Comparison of ENCODE assay signal across 8 cellular contexts in the genomic region with DNA sequence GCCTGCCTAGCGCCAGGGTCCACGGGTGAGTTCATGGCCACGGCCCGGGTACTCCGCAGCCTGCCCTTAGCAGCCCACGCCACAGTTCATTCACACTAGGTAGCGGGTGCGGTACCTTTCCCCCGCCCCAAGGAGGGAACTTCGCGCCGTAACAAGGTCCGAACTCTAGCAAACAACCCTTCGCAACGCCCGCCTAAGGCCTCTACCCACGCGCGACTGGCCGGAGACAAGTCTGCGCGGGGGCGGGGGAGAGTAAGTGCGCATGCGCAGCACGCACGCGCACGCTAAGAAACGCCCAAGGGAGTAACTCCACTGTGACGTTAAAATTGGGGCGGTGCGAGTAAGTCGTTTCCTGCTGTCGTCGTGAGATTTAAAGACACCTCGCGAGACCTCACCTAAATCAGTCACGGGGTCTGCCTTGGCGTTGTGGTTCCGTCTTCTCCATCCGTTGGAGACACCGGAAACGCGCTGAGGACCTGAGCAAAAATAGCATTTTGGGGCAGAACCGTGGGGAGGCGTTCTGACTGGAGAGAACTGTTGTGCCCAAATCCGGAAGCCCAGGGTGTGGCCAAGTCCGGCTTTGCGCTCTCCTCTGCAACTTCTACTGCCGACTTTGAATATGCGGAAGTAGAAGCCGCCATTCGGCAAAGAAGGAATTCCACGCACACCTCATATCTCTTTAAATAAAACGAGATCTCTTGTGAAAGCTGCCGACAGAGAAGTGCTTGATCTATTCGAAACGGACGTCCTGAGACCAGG. TPM values are rescaled to one million over a fixed set of nuclear protein-coding genes. Genes with fewer than 3 reads are reported as not detected.
DNase-seq lines count a peak whose midpoint lies in the region; ATAC-seq and TF ChIP-seq lines count a peak whose summit lies in the region.

TSS of gene RAPGEF6 (minus strand) at position 234 of the 759 bp plus-strand sequence. CDS start at position 35, 199 bp downstream.

- H3K27ac Mint-ChIP-seq in nephron progenitor cell: peak within 1 kb of the TSS; percentile 99
- H3K27ac Mint-ChIP-seq in stimulated activated naive CD8-positive, alpha-beta T cell treated with anti-CD3 and anti-CD28 coated beads, Interleukin-15, amount 100 ng/mL, for 72 hours: peak within 1 kb of the TSS; percentile 99

- peaks cover 19% of the 10 kb centered on the region for H3F3A ChIP-seq in MM.1S (ENCODE audit: insufficient read depth, low read length)

- peak within 1 kb of the TSS; percentile 97 for H3K4me3 Mint-ChIP-seq in nephron progenitor cell
- H3K4me3 Mint-ChIP-seq in stimulated activated naive CD8-positive, alpha-beta T cell treated with anti-CD3 and anti-CD28 coated beads, Interleukin-15, amount 100 ng/mL, for 72 hours: peak within 1 kb of the TSS; percentile 94 to 99

- H3K9me2 ChIP-seq in MM.1S (replicated peaks; ENCODE audit: insufficient read depth, low read length): no peaks in the 10 kb centered on the region

- H3K27me3 ChIP-seq in HAP-1 (ENCODE audit: low read depth) (no peaks in the 10 kb centered on the region), MM.1S (replicated peaks; ENCODE audit: insufficient read depth, low read length) (no peaks in the 10 kb centered on the region)

- peak within 1 kb of the TSS; percentile 98 for H3K4me2 ChIP-seq in MM.1S (ENCODE audit: low read depth, low read length)

- H2AFZ ChIP-seq in MM.1S (ENCODE audit: low read length): peak within 1 kb of the TSS; percentile 56

- H3K4me3 ChIP-seq in HAP-1 (peak within 1 kb of the TSS; percentile 80), MM.1S (ENCODE audit: low read length) (peak within 1 kb of the TSS; percentile 79)

- H4K20me1 ChIP-seq in MM.1S (ENCODE audit: insufficient read depth, low read length): 0 out of 2 replicates have a peak, but pooled peaks cover 3% of the 10 kb centered on the region

- H3K4me1 Mint-ChIP-seq in nephron progenitor cell: peaks cover 18% of the 10 kb centered on the region
- peaks cover 21% of the 10 kb centered on the region for H3K4me1 Mint-ChIP-seq in stimulated activated naive CD8-positive, alpha-beta T cell treated with anti-CD3 and anti-CD28 coated beads, Interleukin-15, amount 100 ng/mL, for 72 hours

- H3K9me3 Mint-ChIP-seq in nephron progenitor cell: no peaks in the 10 kb centered on the region
- no peaks in the 10 kb centered on the region for H3K9me3 Mint-ChIP-seq in stimulated activated naive CD8-positive, alpha-beta T cell treated with anti-CD3 and anti-CD28 coated beads, Interleukin-15, amount 100 ng/mL, for 72 hours

- peaks cover 48% of the 10 kb centered on the region for H3K79me2 ChIP-seq in MM.1S (ENCODE audit: low read length)

- no peaks in the 10 kb centered on the region for H3K27me3 Mint-ChIP-seq in nephron progenitor cell (ENCODE audit: low read depth, poor library complexity)
- no peaks in the 10 kb centered on the region for H3K27me3 Mint-ChIP-seq in stimulated activated naive CD8-positive, alpha-beta T cell treated with anti-CD3 and anti-CD28 coated beads, Interleukin-15, amount 100 ng/mL, for 72 hours

- H3K4me1 ChIP-seq in HAP-1 (peaks cover 30% of the 10 kb centered on the region), MM.1S (ENCODE audit: low read length) (peaks cover 15% of the 10 kb centered on the region)

- TF ChIP-seq CTCF in MM.1S (IDR thresholded peaks at IDR 0.05; ENCODE audit: low read length): no peak
- TF ChIP-seq CTCF in nephron progenitor cell (IDR thresholded peaks at IDR 0.05): no peak

- in situ Hi-C loops in G401 (cut with HindIII; ENCODE audit: low sequenced_read_pairs): no loop called here
- in situ Hi-C loops in HAP-1 (cut with MboI; ENCODE audit: low sequenced_read_pairs): no loop called here

- no peaks in the 10 kb centered on the region for H3K36me3 Mint-ChIP-seq in nephron progenitor cell (ENCODE audit: low read depth)

- peak; percentile 94 for ATAC-seq in stimulated activated naive CD8-positive, alpha-beta T cell treated with anti-CD3 and anti-CD28 coated beads, Interleukin-15, amount 100 ng/mL, for 72 hours

- H3K36me3 ChIP-seq in HAP-1 (replicated peaks) (no peaks in the 10 kb centered on the region), MM.1S (replicated peaks; ENCODE audit: insufficient read depth, low read length) (no peaks in the 10 kb centered on the region)

- peak; percentile 100 for DNase-seq in G401 (ENCODE audit: low spot score)
- DNase-seq in HAP-1 (ENCODE audit: low spot score in 2 of 2): peak; percentile 98
- DNase-seq in MM.1S: peak; percentile 100
- DNase-seq in SIG-M5 (lab: John Stamatoyannopoulos, UW): peak; percentile 99
- DNase-seq in activated gamma-delta T cell (lab: John Stamatoyannopoulos, UW): peak; percentile 78
- peak; percentile 100 for DNase-seq in fibroblast of the conjunctiva (ENCODE audit: low read depth)
- peak; percentile 91 for DNase-seq in nephron progenitor cell
- peak; percentile 96 to 99 for DNase-seq in stimulated activated naive CD8-positive, alpha-beta T cell treated with anti-CD3 and anti-CD28 coated beads, Interleukin-15, amount 100 ng/mL, for 72 hours

- no peaks in the 10 kb centered on the region for H3K9me3 ChIP-seq in HAP-1
- no peaks in the 10 kb centered on the region for H3K9me3 ChIP-seq in MM.1S (replicated peaks; ENCODE audit: insufficient read depth, low read length)

- peak within 1 kb of the TSS; percentile 96 for H3K27ac ChIP-seq in MM.1S (ENCODE audit: low read length)

- peak within 1 kb of the TSS; percentile 93 for H3K9ac ChIP-seq in MM.1S (ENCODE audit: low read length)

RNA-seq across cellular contexts. Expression of gene RAPGEF6, which starts in this region (rescaled TPM):
- 2.4 and 6.0 TPM in 2 replicates for total RNA-seq in G401 (2014; rRNA removed; shearing (Covaris generic))

Comparison
In these comparisons a context has a peak if more than half of its experiments do, and no peak if none do; other contexts are left out.
1. Peak in every context shown above with its lines: DNase-seq, ATAC-seq, H3K4me3 ChIP-seq and H3K27ac ChIP-seq.